ENCODE assay signal across 16 cellular contexts in the genomic region with DNA sequence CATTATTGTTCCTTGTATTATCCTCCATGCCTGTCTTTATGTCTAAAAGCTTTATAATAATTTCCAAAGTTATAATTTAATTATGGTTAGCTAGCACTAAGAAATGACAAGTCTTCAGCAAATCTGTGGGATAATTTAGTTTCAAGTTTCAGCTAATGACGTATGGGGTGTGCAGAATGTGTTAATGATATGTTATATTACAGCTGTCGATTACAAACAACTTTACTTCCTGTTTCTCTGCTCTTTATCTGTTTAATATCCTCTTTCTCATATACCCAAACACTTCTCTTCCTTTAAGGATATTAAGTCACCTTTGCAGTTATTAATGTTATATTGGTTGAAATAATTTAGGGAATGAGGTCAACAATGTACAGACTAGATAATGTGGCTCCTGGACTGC.
"Had no signal": no experiment of that assay in that cellular context is flagged by ENCODE, and none has a peak within 500 bp of the region (broad histone marks: within the 10 kb centered on the region; RNA-seq: fewer than 3 reads in every experiment).

No MANE protein-coding gene starts in this region.

- H3K4me3 ChIP-seq: gastroesophageal sphincter, lower lobe of right lung, right atrium auricular region, skin epidermis, tibial artery, vagina had no signal

- FAIRE-seq: astrocyte, colon had no signal

- H3K4me3 Mint-ChIP-seq: activated CD4-positive, alpha-beta T cell treated with anti-CD3 and anti-CD28 coated beads, Interleukin-2, amount 10 ng/mL, durations not matched to agents 7 days and 5 days; activated naive CD8-positive, alpha-beta T cell treated with anti-CD3 and anti-CD28 coated beads, Interleukin-2, amount 50 U/mL, for 24 hours; WTC11 had no signal

- H3K36me3 ChIP-seq: gastroesophageal sphincter, lower lobe of right lung, right atrium auricular region, tibial artery, vagina had no signal

- H3K27ac ChIP-seq: epithelial cell of prostate, gastroesophageal sphincter, lower lobe of right lung, right atrium auricular region, skin epidermis, tibial artery, vagina had no signal

- ATAC-seq: activated naive CD8-positive, alpha-beta T cell treated with anti-CD3 and anti-CD28 coated beads, Interleukin-2, amount 50 U/mL, for 24 hours; gastroesophageal sphincter; lower lobe of right lung; WTC11 had no signal

- DNase-seq: activated CD4-positive, alpha-beta T cell treated with anti-CD3 and anti-CD28 coated beads, Interleukin-2, amount 10 ng/mL, durations not matched to agents 7 days and 5 days; activated CD8-positive, alpha-beta memory T cell treated with anti-CD3 and anti-CD28 coated beads for 24 hours; activated naive CD4-positive, alpha-beta T cell treated with Interleukin-2 at 50 U/mL for 16 hours; activated naive CD8-positive, alpha-beta T cell treated with anti-CD3 and anti-CD28 coated beads, Interleukin-2, amount 50 U/mL, for 24 hours; kidney glomerular epithelial cell; lower lobe of right lung; midbrain; tibial artery had no signal

- H3K9me3 ChIP-seq: gastroesophageal sphincter, lower lobe of right lung, right atrium auricular region, tibial artery, vagina had no signal

- H3K27ac Mint-ChIP-seq: activated CD4-positive, alpha-beta T cell treated with anti-CD3 and anti-CD28 coated beads, Interleukin-2, amount 10 ng/mL, durations not matched to agents 7 days and 5 days; activated naive CD8-positive, alpha-beta T cell treated with anti-CD3 and anti-CD28 coated beads, Interleukin-2, amount 50 U/mL, for 24 hours; WTC11 had no signal

- H3K27me3 ChIP-seq: gastroesophageal sphincter, right atrium auricular region, tibial artery, vagina had no signal

- H3K4me1 ChIP-seq: gastroesophageal sphincter, lower lobe of right lung, right atrium auricular region, tibial artery, vagina had no signal

- H3K27me3 Mint-ChIP-seq: activated CD4-positive, alpha-beta T cell treated with anti-CD3 and anti-CD28 coated beads, Interleukin-2, amount 10 ng/mL, durations not matched to agents 7 days and 5 days; activated naive CD8-positive, alpha-beta T cell treated with anti-CD3 and anti-CD28 coated beads, Interleukin-2, amount 50 U/mL, for 24 hours had no signal

- H3K9me3 Mint-ChIP-seq: activated naive CD8-positive, alpha-beta T cell treated with anti-CD3 and anti-CD28 coated beads, Interleukin-2, amount 50 U/mL, for 24 hours had no signal

- H3K4me1 Mint-ChIP-seq: WTC11 had no signal
